8 cellular contexts compared by ENCODE assay signal in genomic region chr20:47610247-47610944, GRCh38.
A peak's percentile ranks its signal among the peaks of the same experiment; 100 is the strongest.
DNase-seq lines count a peak whose midpoint lies in the region; ATAC-seq lines count a peak whose summit lies in the region.

No MANE protein-coding gene starts in this region.

- DNase-seq in NK-92 treated with Interleukin-12 subunit alpha and Interleukin-12 subunit beta, amount 100 ng/mL, for 24 hours (lab: John Stamatoyannopoulos, UW) = peak; percentile 65
- DNase-seq in NK-92 (lab: John Stamatoyannopoulos, UW; ENCODE audit: unreplicated experiment) (no peak), NCI-H226 (peak; percentile 62), activated T-cell treated with anti-CD3 and anti-CD28 coated beads for 4 hours (peak; percentile 83), glomerular endothelial cell (ENCODE audit: extremely low read depth, low read depth, low spot score) (peak; percentile 82), NCI-H748 treated with DMSO at 0.1 percent for 48 hours (lab: John Stamatoyannopoulos, UW) (no peak)
- DNase-seq in stimulated activated CD4-positive, alpha-beta T cell treated with anti-CD3 and anti-CD28 coated beads, Interleukin-1b, Interleukin-23, amount 100 ng/mL, for 24 hours (ENCODE audit: low read depth in 4 of 4, low spot score in 1 of 4) = peak; percentile 23 to 72 (median 54)

- ATAC-seq in HG03280 (IDR thresholded peaks at IDR 0.05; ENCODE audit: unreplicated experiment) = no peak

Comparison
In these comparisons a context has a peak if more than half of its experiments do, and no peak if none do; other contexts are left out.
1. DNase-seq: peak in NK-92 treated with Interleukin-12 subunit alpha and Interleukin-12 subunit beta, amount 100 ng/mL, for 24 hours (single experiment), NCI-H226 (single experiment), activated T-cell treated with anti-CD3 and anti-CD28 coated beads for 4 hours (single experiment), glomerular endothelial cell (single experiment) and stimulated activated CD4-positive, alpha-beta T cell treated with anti-CD3 and anti-CD28 coated beads, Interleukin-1b, Interleukin-23, amount 100 ng/mL, for 24 hours (4 of 4); none in NK-92 (single experiment) and NCI-H748 treated with DMSO at 0.1 percent for 48 hours (single experiment).